23 cellular contexts compared by ENCODE assay signal in genomic region chr2:212064318-212064717, GRCh38.
"Had no signal": no experiment of that assay in that cellular context is flagged by ENCODE, and none has a peak within 500 bp of the region (broad histone marks: within the 10 kb centered on the region; RNA-seq: fewer than 3 reads in every experiment).

No MANE protein-coding gene starts in this region.

- H3K9ac ChIP-seq: parathyroid adenoma had no signal

- H3K4me3 Mint-ChIP-seq: dendritic cell treated with granulocyte-macrophage colony-stimulating factor and Interleukin-4, amounts not matched to agents 40 ng/mL and 50 ng/mL, for 4 days; mesothelial cell of epicardium; naive B cell; natural killer cell treated with Interleukin-12 subunit alpha and Interleukin-12 subunit beta and Interleukin-15 and Interleukin-18, amount 100 ng/mL, for 72 hours; neural crest cell; stimulated activated naive B cell treated with anti-CD40 and anti-IgM and Interleukin-4, amounts not matched to agents 10 μg/mL and 1 μg/mL and 100 μg/mL, for 72 hours; stimulated activated naive CD8-positive, alpha-beta T cell treated with anti-CD3 and anti-CD28 coated beads, Interleukin-15, Interleukin-2, amounts not matched to agents 100 ng/mL and 50 ng/mL, for 24 hours had no signal

- DNase-seq: colonic mucosa; effector CD8-positive, alpha-beta T cell; erythroblast; hypothalamus; left ventricle myocardium superior; lower lobe of right lung; mucosa of descending colon; naive B cell; right lobe of liver; small intestine; stimulated activated CD4-positive, alpha-beta T cell treated with anti-CD3 and anti-CD28 coated beads, Interleukin-15, amount 100 ng/mL, for 24 hours; stimulated activated CD4-positive, alpha-beta T cell treated with anti-CD3 and anti-CD28 coated beads, Interleukin-2, amount 100 ng/mL, for 48 hours; stimulated activated naive B cell treated with anti-CD40 and anti-IgM and Interleukin-4, amounts not matched to agents 10 μg/mL and 1 μg/mL and 100 μg/mL, for 72 hours; upper lobe of left lung had no signal

- H3K27me3 ChIP-seq: colonic mucosa, right lobe of liver, tibial nerve, upper lobe of left lung had no signal

- H3K9me3 ChIP-seq: colonic mucosa, lower lobe of right lung, mucosa of descending colon, right lobe of liver, thoracic aorta, upper lobe of left lung had no signal

- H3K79me2 ChIP-seq: parathyroid adenoma had no signal

- H3K4me3 ChIP-seq: colonic mucosa, lower lobe of right lung, mucosa of descending colon, right lobe of liver, thoracic aorta, tibial nerve, upper lobe of left lung had no signal

- H3K36me3 Mint-ChIP-seq: naive B cell; natural killer cell treated with Interleukin-12 subunit alpha and Interleukin-12 subunit beta and Interleukin-15 and Interleukin-18, amount 100 ng/mL, for 72 hours; stimulated activated naive B cell treated with anti-CD40 and anti-IgM and Interleukin-4, amounts not matched to agents 10 μg/mL and 1 μg/mL and 100 μg/mL, for 72 hours had no signal

- H3K9me3 Mint-ChIP-seq: dendritic cell treated with granulocyte-macrophage colony-stimulating factor and Interleukin-4, amounts not matched to agents 40 ng/mL and 50 ng/mL, for 4 days; neural crest cell; stimulated activated naive CD8-positive, alpha-beta T cell treated with anti-CD3 and anti-CD28 coated beads, Interleukin-15, Interleukin-2, amounts not matched to agents 100 ng/mL and 50 ng/mL, for 24 hours had no signal

- H3K36me3 ChIP-seq: colonic mucosa, lower lobe of right lung, right lobe of liver, thoracic aorta, tibial nerve, upper lobe of left lung had no signal

- H2AFZ ChIP-seq: parathyroid adenoma had no signal

- H3K4me1 ChIP-seq: colonic mucosa, lower lobe of right lung, parathyroid adenoma, right lobe of liver, tibial nerve, upper lobe of left lung had no signal

- H3K27me3 Mint-ChIP-seq: dendritic cell treated with granulocyte-macrophage colony-stimulating factor and Interleukin-4, amounts not matched to agents 40 ng/mL and 50 ng/mL, for 4 days; naive B cell; natural killer cell treated with Interleukin-12 subunit alpha and Interleukin-12 subunit beta and Interleukin-15 and Interleukin-18, amount 100 ng/mL, for 72 hours; progenitor cell of endocrine pancreas; stimulated activated naive B cell treated with anti-CD40 and anti-IgM and Interleukin-4, amounts not matched to agents 10 μg/mL and 1 μg/mL and 100 μg/mL, for 72 hours; stimulated activated naive CD8-positive, alpha-beta T cell treated with anti-CD3 and anti-CD28 coated beads, Interleukin-15, Interleukin-2, amounts not matched to agents 100 ng/mL and 50 ng/mL, for 24 hours had no signal

- H3K4me1 Mint-ChIP-seq: mesothelial cell of epicardium; naive B cell; neural crest cell; stimulated activated naive B cell treated with anti-CD40 and anti-IgM and Interleukin-4, amounts not matched to agents 10 μg/mL and 1 μg/mL and 100 μg/mL, for 72 hours had no signal

- H3K27ac Mint-ChIP-seq: dendritic cell treated with granulocyte-macrophage colony-stimulating factor and Interleukin-4, amounts not matched to agents 40 ng/mL and 50 ng/mL, for 4 days; mesothelial cell of epicardium; naive B cell; natural killer cell treated with Interleukin-12 subunit alpha and Interleukin-12 subunit beta and Interleukin-15 and Interleukin-18, amount 100 ng/mL, for 72 hours; stimulated activated naive B cell treated with anti-CD40 and anti-IgM and Interleukin-4, amounts not matched to agents 10 μg/mL and 1 μg/mL and 100 μg/mL, for 72 hours; stimulated activated naive CD8-positive, alpha-beta T cell treated with anti-CD3 and anti-CD28 coated beads, Interleukin-15, Interleukin-2, amounts not matched to agents 100 ng/mL and 50 ng/mL, for 24 hours had no signal

- H3K27ac ChIP-seq: colonic mucosa, lower lobe of right lung, parathyroid adenoma, right lobe of liver, thoracic aorta, tibial nerve, upper lobe of left lung had no signal

- ATAC-seq: left ventricle myocardium superior; lower lobe of right lung; mucosa of descending colon; natural killer cell treated with Interleukin-12 subunit alpha and Interleukin-12 subunit beta and Interleukin-15 and Interleukin-18, amount 100 ng/mL, for 72 hours; right lobe of liver; stimulated activated naive B cell treated with anti-CD40 and anti-IgM and Interleukin-4, amounts not matched to agents 10 μg/mL and 1 μg/mL and 100 μg/mL, for 72 hours had no signal
